Comparison of ENCODE assay signal across 15 cellular contexts in genomic region chr1:6185151-6185550, GRCh38. TPM values are rescaled to one million over a fixed set of nuclear protein-coding genes. Genes with fewer than 3 reads are reported as not detected.
DNase-seq lines count a peak whose midpoint lies in the region; ATAC-seq and TF ChIP-seq lines count a peak whose summit lies in the region.
"Had no signal": no experiment of that assay in that cellular context is flagged by ENCODE, and none has a peak within 500 bp of the region (broad histone marks: within the 10 kb centered on the region; RNA-seq: fewer than 3 reads in every experiment).

No MANE protein-coding gene starts in this region.

- H3K9me3 ChIP-seq in SJCRH30 (replicated peaks): no peaks in the 10 kb centered on the region
- H3K9me3 ChIP-seq: left ventricle myocardium inferior, uterus had no signal

- H3F3A ChIP-seq in GM23338 (replicated peaks; ENCODE audit: low read depth): peaks cover 68% of the 10 kb centered on the region

- DNase-seq in GM23338 (ENCODE audit: low spot score): no peak
- peak; percentile 80 for DNase-seq in amniotic epithelial cell (ENCODE audit: low read depth)
- peak; percentile 62 for DNase-seq in fibroblast of the conjunctiva (ENCODE audit: low read depth)
- DNase-seq in HuH-7 (ENCODE audit: low spot score): no peak
- no peak for DNase-seq in SJCRH30
- DNase-seq: DMS 273 treated with DMSO at 0.1 percent for 48 hours, left ventricle myocardium inferior, NCI-H1436 treated with DMSO at 0.1 percent for 48 hours, uterus had no signal

- peaks cover 50% of the 10 kb centered on the region for H4K20me1 ChIP-seq in GM23338 (replicated peaks; ENCODE audit: insufficient read depth)

- H2AFZ ChIP-seq in ACC112 (ENCODE audit: low read length, unreplicated experiment) (no peak overlapping the region), GM23338 (no peak overlapping the region)

- no peak for TF ChIP-seq CTCF in GM23338 (conservative IDR thresholded peaks at IDR 0.05; ENCODE audit: low read depth in 2 of 2)

- ATAC-seq in GM23338: no peak
- no peak for ATAC-seq in GM21825 (IDR thresholded peaks at IDR 0.05; ENCODE audit: unreplicated experiment)
- ATAC-seq in GM21786 (IDR thresholded peaks at IDR 0.05; ENCODE audit: unreplicated experiment): no peak

- H3K4me3 Mint-ChIP-seq in GM23338: no peak overlapping the region

- H3K4me1 ChIP-seq in ACC112 (ENCODE audit: control insufficient read depth, insufficient read depth, low read length, unreplicated experiment) (peaks cover 31% of the 10 kb centered on the region), GM23338 (ENCODE audit: insufficient read depth) (peaks cover 41% of the 10 kb centered on the region), SJCRH30 (no peaks in the 10 kb centered on the region; the same call in 1 of the 2 replicates)

- H3K27ac ChIP-seq in ACC112 (ENCODE audit: low read depth, low read length) (peak overlapping the region; percentile 4; the same call in 1 of the 2 replicates), GM23338 (ENCODE audit: low read depth) (peak overlapping the region; percentile 74), SJCRH30 (no peak overlapping the region)
- H3K27ac ChIP-seq: left ventricle myocardium inferior, uterus had no signal

- H3K4me2 ChIP-seq in GM23338: peak overlapping the region; percentile 49

- H3K27ac Mint-ChIP-seq in GM23338: no peak overlapping the region

- no peaks in the 10 kb centered on the region for H3K9me3 Mint-ChIP-seq in GM23338

- peaks cover 30% of the 10 kb centered on the region for H3K27me3 Mint-ChIP-seq in GM23338 (ENCODE audit: insufficient read depth, low read depth, poor library complexity)

- H3K4me1 Mint-ChIP-seq in GM23338: peaks cover 53% of the 10 kb centered on the region

- H3K36me3 Mint-ChIP-seq in GM23338 (ENCODE audit: low read depth): peaks cover 57% of the 10 kb centered on the region

- peaks cover 9% of the 10 kb centered on the region; the same call in 1 of the 2 replicates for H3K27me3 ChIP-seq in ACC112 (ENCODE audit: insufficient read depth, low read length)
- H3K27me3 ChIP-seq in GM23338 (ENCODE audit: insufficient read depth): peaks cover 31% of the 10 kb centered on the region
- H3K27me3 ChIP-seq in SJCRH30: peaks cover 8% of the 10 kb centered on the region; the same call in 1 of the 2 replicates
- H3K27me3 ChIP-seq: uterus had no signal

- H3K4me3 ChIP-seq in ACC112 (ENCODE audit: low read depth, low read length) (no peak overlapping the region), GM23338 (peak overlapping the region; percentile 35; the same call in 1 of the 2 replicates), SJCRH30 (no peak overlapping the region)
- H3K4me3 ChIP-seq: left ventricle myocardium inferior, uterus had no signal

- peaks cover 28% of the 10 kb centered on the region for H3K79me2 ChIP-seq in ACC112 (ENCODE audit: control insufficient read depth, insufficient read depth, low read length, unreplicated experiment)
- peaks cover 41% of the 10 kb centered on the region for H3K79me2 ChIP-seq in GM23338 (replicated peaks; ENCODE audit: insufficient read depth)

- no peaks in the 10 kb centered on the region for H3K9me2 ChIP-seq in GM23338 (ENCODE audit: insufficient read depth)

- H3K36me3 ChIP-seq in ACC112 (ENCODE audit: insufficient read depth, low read length) (0 out of 2 replicates have a peak, but pooled peaks cover 10% of the 10 kb centered on the region), GM23338 (ENCODE audit: insufficient read depth) (peaks cover 28% of the 10 kb centered on the region), SJCRH30 (peaks cover 51% of the 10 kb centered on the region)
- H3K36me3 ChIP-seq: uterus had no signal

TF ChIP-seq in GM23338, 12 proteins besides CTCF, POLR2A, EP300 and RAD21 (continues in another document):
- TF ChIP-seq EZH2phosphoT487 (IDR thresholded peaks at IDR 0.05; ENCODE audit: unreplicated experiment): no peak
- TF ChIP-seq ZNF331 (CRISPR knock-in tag; IDR thresholded peaks at IDR 0.05; ENCODE audit: low read depth): no peak
- TF ChIP-seq REST (IDR thresholded peaks at IDR 0.05; ENCODE audit: unreplicated experiment): no peak
- no peak for TF ChIP-seq ETS1 (IDR thresholded peaks at IDR 0.05)
- no peak for TF ChIP-seq STAT1 (IDR thresholded peaks at IDR 0.05; ENCODE audit: unreplicated experiment)

RNA-seq across cellular contexts. Expression of gene CHD5, which starts 5.0 kb away (rescaled TPM):
- total RNA-seq in GM23338 (2014; rRNA removed; shearing (Covaris generic)): 1.0 and 1.4 TPM in 2 replicates
- polyA plus RNA-seq in GM23338 (2016; fragmentation: Nextera tagmentation; extraction: Ambion mirVana): 0.32 and 0.45 TPM in 2 replicates
- total RNA-seq in SJCRH30 (2014; rRNA removed; shearing (Covaris generic)): 0.05 and 0.06 TPM in 2 replicates

RNA-seq across cellular contexts. Expression of gene RPL22, which starts 14.2 kb away (rescaled TPM):
- total RNA-seq in GM23338 (2014; rRNA removed; shearing (Covaris generic)): 145 and 149 TPM in 2 replicates
- 818 and 851 TPM in 2 replicates for polyA plus RNA-seq in GM23338 (2016; fragmentation: Nextera tagmentation; extraction: Ambion mirVana)
- 606 and 680 TPM in 2 replicates for total RNA-seq in SJCRH30 (2014; rRNA removed; shearing (Covaris generic))

RNA-seq across cellular contexts. Expression of gene RNF207, which starts 20.8 kb away (rescaled TPM):
- 1.5 and 2.9 TPM in 2 replicates for total RNA-seq in GM23338 (2014; rRNA removed; shearing (Covaris generic))
- 1.3 and 1.7 TPM in 2 replicates for polyA plus RNA-seq in GM23338 (2016; fragmentation: Nextera tagmentation; extraction: Ambion mirVana)
- not detected in 2 replicates for total RNA-seq in SJCRH30 (2014; rRNA removed; shearing (Covaris generic))

RNA-seq across cellular contexts. Expression of gene ICMT, which starts 50.6 kb away (rescaled TPM):
- total RNA-seq in GM23338 (2014; rRNA removed; shearing (Covaris generic)): 131 and 145 TPM in 2 replicates
- 25.6 and 27.8 TPM in 2 replicates for polyA plus RNA-seq in GM23338 (2016; fragmentation: Nextera tagmentation; extraction: Ambion mirVana)
- 109 and 111 TPM in 2 replicates for total RNA-seq in SJCRH30 (2014; rRNA removed; shearing (Covaris generic))

RNA-seq across cellular contexts. Expression of gene HES3, which starts 58.8 kb away (rescaled TPM):
- 49.7 and 50.4 TPM in 2 replicates for total RNA-seq in GM23338 (2014; rRNA removed; shearing (Covaris generic))
- 7.1 and 7.7 TPM in 2 replicates for polyA plus RNA-seq in GM23338 (2016; fragmentation: Nextera tagmentation; extraction: Ambion mirVana)
- total RNA-seq in SJCRH30 (2014; rRNA removed; shearing (Covaris generic)): not detected in 2 replicates
- total RNA-seq: left ventricle myocardium inferior, LHCN-M2, SK-MEL-5, uterus had no signal
- polyA plus RNA-seq: adipose tissue had no signal

Comparison
In these comparisons a context has a peak if more than half of its experiments do, and no peak if none do; other contexts are left out.
1. DNase-seq: peak in amniotic epithelial cell (single experiment) and fibroblast of the conjunctiva (single experiment); none in GM23338 (single experiment), HuH-7 (single experiment) and SJCRH30 (0 of 2).